Comparison of ENCODE assay signal across 18 cellular contexts in genomic region chr2:101795033-101795432, GRCh38.
"Had no signal": no experiment of that assay in that cellular context is flagged by ENCODE, and none has a peak within 500 bp of the region (broad histone marks: within the 10 kb centered on the region; RNA-seq: fewer than 3 reads in every experiment).

No MANE protein-coding gene starts in this region.

- H3K36me3 ChIP-seq: gastrocnemius medialis had no signal

- H3K9me3 Mint-ChIP-seq: activated CD8-positive, alpha-beta T cell treated with anti-CD3 and anti-CD28 coated beads for 36 hours; activated T-cell treated with anti-CD3 and anti-CD28 coated beads, Interleukin-2, amount 50 U/mL, for 4 hours; central memory CD8-positive, alpha-beta T cell; naive thymus-derived CD8-positive, alpha-beta T cell; WTC11 had no signal

- H3K27me3 Mint-ChIP-seq: activated CD8-positive, alpha-beta T cell treated with anti-CD3 and anti-CD28 coated beads for 36 hours; activated naive CD8-positive, alpha-beta T cell; central memory CD8-positive, alpha-beta T cell; naive thymus-derived CD8-positive, alpha-beta T cell; T-helper 17 cell had no signal

- H3K4me3 ChIP-seq: body of pancreas, gastrocnemius medialis, upper lobe of left lung had no signal

- H3K4me3 Mint-ChIP-seq: activated CD8-positive, alpha-beta T cell treated with anti-CD3 and anti-CD28 coated beads for 36 hours; activated naive CD8-positive, alpha-beta T cell; activated T-cell treated with anti-CD3 and anti-CD28 coated beads, Interleukin-2, amount 50 U/mL, for 4 hours; central memory CD8-positive, alpha-beta T cell; T-helper 17 cell; WTC11 had no signal

- H3K9me3 ChIP-seq: body of pancreas, gastrocnemius medialis, upper lobe of left lung had no signal

- DNase-seq: activated CD4-positive, alpha-beta T cell treated with anti-CD3 and anti-CD28 coated beads for 4 hours; activated CD8-positive, alpha-beta T cell treated with anti-CD3 and anti-CD28 coated beads for 36 hours; activated effector memory CD4-positive, alpha-beta T cell treated with Interleukin-2 at 50 U/mL for 16 hours; activated T-cell treated with anti-CD3 and anti-CD28 coated beads, Interleukin-2, amount 50 U/mL, for 4 hours; amniotic stem cell; body of pancreas; cortex of kidney; effector CD8-positive, alpha-beta T cell; gastrocnemius medialis; left colon; naive thymus-derived CD8-positive, alpha-beta T cell; stimulated activated CD4-positive, alpha-beta T cell treated with anti-CD3 and anti-CD28 coated beads, Interleukin-2, amount 100 ng/mL, for 48 hours; stimulated activated naive CD4-positive, alpha-beta T cell; T-helper 17 cell; upper lobe of left lung had no signal

- H3K27ac Mint-ChIP-seq: activated CD8-positive, alpha-beta T cell treated with anti-CD3 and anti-CD28 coated beads for 36 hours; activated naive CD8-positive, alpha-beta T cell; T-helper 17 cell; WTC11 had no signal

- H3K4me1 ChIP-seq: body of pancreas had no signal

- H3K27me3 ChIP-seq: body of pancreas, gastrocnemius medialis, upper lobe of left lung had no signal

- ATAC-seq: activated CD8-positive, alpha-beta T cell treated with anti-CD3 and anti-CD28 coated beads for 36 hours; activated T-cell treated with anti-CD3 and anti-CD28 coated beads, Interleukin-2, amount 50 U/mL, for 4 hours; body of pancreas; gastrocnemius medialis; naive thymus-derived CD8-positive, alpha-beta T cell; T-helper 17 cell; WTC11 had no signal

- H3K27ac ChIP-seq: body of pancreas, gastrocnemius medialis, upper lobe of left lung had no signal
